Comparison of ENCODE assay signal across 20 cellular contexts in genomic region chr2:121090088-121090715, GRCh38.
"Had no signal": no experiment of that assay in that cellular context is flagged by ENCODE, and none has a peak within 500 bp of the region (broad histone marks: within the 10 kb centered on the region; RNA-seq: fewer than 3 reads in every experiment).

No MANE protein-coding gene starts in this region.

- H3K9me3 ChIP-seq: neutrophil, psoas muscle, thyroid gland, upper lobe of left lung, uterus had no signal

- H3K27ac ChIP-seq: dorsolateral prefrontal cortex, hepatocyte, neutrophil, psoas muscle, thyroid gland, upper lobe of left lung, uterus had no signal

- DNase-seq: cortex of kidney; dorsolateral prefrontal cortex; effector CD8-positive, alpha-beta T cell; foreskin melanocyte; kidney; left cardiac atrium; left ventricle myocardium superior; mesenchymal stem cell; naive B cell; nephron progenitor cell; small intestine; stimulated activated CD4-positive, alpha-beta T cell treated with anti-CD3 and anti-CD28 coated beads, Interleukin-2, amount 100 ng/mL, for 48 hours; stimulated activated naive CD4-positive, alpha-beta T cell treated with Interleukin-2 at 50 U/mL for 16 hours; thyroid gland; upper lobe of left lung; uterus had no signal

- H3K27me3 ChIP-seq: dorsolateral prefrontal cortex, hepatocyte, neutrophil, thyroid gland, upper lobe of left lung, uterus had no signal

- H2AFZ ChIP-seq: hepatocyte had no signal

- H3K4me3 ChIP-seq: dorsolateral prefrontal cortex, hepatocyte, lung, psoas muscle, thyroid gland, upper lobe of left lung, uterus had no signal

- H3K36me3 ChIP-seq: neutrophil, thyroid gland, upper lobe of left lung, uterus had no signal

- H3K4me2 ChIP-seq: hepatocyte had no signal

- H3K4me1 ChIP-seq: psoas muscle, thyroid gland, upper lobe of left lung, uterus had no signal

- H3K79me2 ChIP-seq: hepatocyte had no signal

- ATAC-seq: left cardiac atrium, left ventricle myocardium superior, psoas muscle had no signal

- FAIRE-seq: kidney, small intestine had no signal
